In the genomic region with DNA sequence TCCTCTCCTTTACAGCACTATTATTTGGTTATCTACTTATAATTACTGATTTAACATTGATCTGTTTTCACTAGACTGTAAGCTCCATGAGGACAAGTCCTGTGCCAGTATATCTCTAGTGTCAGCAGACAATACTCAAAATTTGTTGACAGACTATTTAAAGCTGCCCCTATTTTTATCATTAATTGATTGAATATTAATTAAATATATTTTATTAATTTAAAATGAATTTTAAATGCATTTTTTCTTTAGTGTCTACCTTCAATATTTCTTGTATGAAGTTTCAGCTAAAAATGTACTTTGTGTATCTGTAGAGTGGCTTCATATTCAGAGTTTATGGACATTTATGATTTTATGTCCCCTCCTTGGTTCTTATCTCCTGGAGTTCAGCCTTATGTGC, we compare ENCODE assay signal across 36 cellular contexts. TPM values are rescaled to one million over a fixed set of nuclear protein-coding genes. Genes with fewer than 3 reads are reported as not detected.
"Had no signal": no experiment of that assay in that cellular context is flagged by ENCODE, and none has a peak within 500 bp of the region (broad histone marks: within the 10 kb centered on the region; RNA-seq: fewer than 3 reads in every experiment).

No MANE protein-coding gene starts in this region.

- H3K4me3 Mint-ChIP-seq: activated naive CD4-positive, alpha-beta T cell treated with anti-CD3 and anti-CD28 coated beads for 36 hours; activated naive CD4-positive, alpha-beta T cell treated with anti-CD3 and anti-CD28 coated beads, Interleukin-2, amount 10 ng/mL, durations not matched to agents 7 days and 5 days; activated naive CD4-positive, alpha-beta T cell treated with anti-CD3 and anti-CD28 coated beads, Interleukin-2, amount 50 U/mL, for 24 hours; activated naive CD8-positive, alpha-beta T cell; activated naive CD8-positive, alpha-beta T cell treated with anti-CD3 and anti-CD28 coated beads for 36 hours; activated naive CD8-positive, alpha-beta T cell treated with anti-CD3 and anti-CD28 coated beads, Interleukin-2, amount 10 ng/mL, durations not matched to agents 7 days and 5 days; activated naive CD8-positive, alpha-beta T cell treated with anti-CD3 and anti-CD28 coated beads, Interleukin-2, amount 50 U/mL, for 24 hours; activated T-cell treated with anti-CD3 and anti-CD28 coated beads, Interleukin-2, amount 50 U/mL, for 4 hours; activated T-cell treated with anti-CD3 and anti-CD28 coated beads, Interleukin-2, amount 50 U/mL, for 72 hours; activated T-helper 1 cell treated with anti-CD3 and anti-CD28 coated beads, Interleukin-12 subunit alpha, Interleukin-12 subunit beta, Interleukin-2, Interleukin-4 antibody, amounts not matched to agents 30 ng/mL and 10 ng/mL and 1 ng/mL, durations not matched to agents 14 hours and 24 hours and 36 hours; activated T-helper 17 cell treated with anti-CD3 and anti-CD28 coated beads, Interleukin-2, amount 50 U/mL, for 72 hours; brain; central memory CD8-positive, alpha-beta T cell had no signal

- H3K36me3 Mint-ChIP-seq: activated naive CD4-positive, alpha-beta T cell treated with anti-CD3 and anti-CD28 coated beads, Interleukin-2, amount 10 ng/mL, durations not matched to agents 7 days and 5 days; activated naive CD4-positive, alpha-beta T cell treated with anti-CD3 and anti-CD28 coated beads, Interleukin-2, amount 50 U/mL, for 24 hours; activated naive CD4-positive, alpha-beta T cell treated with anti-CD3 and anti-CD28 coated beads, Interleukin-2, amount 50 U/mL, for 72 hours; activated naive CD8-positive, alpha-beta T cell; activated naive CD8-positive, alpha-beta T cell treated with anti-CD3 and anti-CD28 coated beads for 36 hours; activated naive CD8-positive, alpha-beta T cell treated with anti-CD3 and anti-CD28 coated beads, Interleukin-2, amount 10 ng/mL, durations not matched to agents 7 days and 5 days; brain had no signal

- H3K9me3 ChIP-seq: adrenal gland, ascending aorta, body of pancreas, breast epithelium had no signal

- H3K36me3 ChIP-seq: ascending aorta, brain microvascular endothelial cell, breast epithelium, cardiac muscle cell had no signal

- H3K27me3 ChIP-seq: adrenal gland, ascending aorta, body of pancreas, brain microvascular endothelial cell, breast epithelium, cardiac muscle cell had no signal

- H3K4me1 Mint-ChIP-seq: activated naive CD4-positive, alpha-beta T cell treated with anti-CD3 and anti-CD28 coated beads, Interleukin-2, amount 10 ng/mL, durations not matched to agents 7 days and 5 days; activated naive CD4-positive, alpha-beta T cell treated with anti-CD3 and anti-CD28 coated beads, Interleukin-2, amount 50 U/mL, for 24 hours; activated naive CD8-positive, alpha-beta T cell treated with anti-CD3 and anti-CD28 coated beads for 36 hours; activated naive CD8-positive, alpha-beta T cell treated with anti-CD3 and anti-CD28 coated beads, Interleukin-2, amount 50 U/mL, for 24 hours; activated T-helper 17 cell treated with anti-CD3 and anti-CD28 coated beads, Interleukin-2, amount 50 U/mL, for 72 hours; central memory CD8-positive, alpha-beta T cell had no signal

- DNase-seq: activated effector memory CD4-positive, alpha-beta T cell treated with anti-CD3 and anti-CD28 coated beads, Interleukin-2, amount 50 U/mL, for 16 hours; activated effector memory CD4-positive, alpha-beta T cell treated with Interleukin-2 at 50 U/mL for 16 hours; activated gamma-delta T cell; activated gamma-delta T cell treated with Interleukin-2 at 50 U/mL for 16 hours; activated naive CD4-positive, alpha-beta T cell; activated naive CD4-positive, alpha-beta T cell treated with anti-CD3 and anti-CD28 coated beads for 36 hours; activated naive CD4-positive, alpha-beta T cell treated with anti-CD3 and anti-CD28 coated beads, Interleukin-2, amount 10 ng/mL, durations not matched to agents 7 days and 5 days; activated naive CD4-positive, alpha-beta T cell treated with anti-CD3 and anti-CD28 coated beads, Interleukin-2, amount 50 U/mL, for 16 hours; activated naive CD4-positive, alpha-beta T cell treated with Interleukin-2 at 50 U/mL for 16 hours; activated naive CD8-positive, alpha-beta T cell treated with anti-CD3 and anti-CD28 coated beads for 36 hours; activated naive CD8-positive, alpha-beta T cell treated with anti-CD3 and anti-CD28 coated beads, Interleukin-2, amount 10 ng/mL, durations not matched to agents 7 days and 5 days; activated naive CD8-positive, alpha-beta T cell treated with anti-CD3 and anti-CD28 coated beads, Interleukin-2, amount 50 U/mL, for 24 hours; activated T-cell treated with anti-CD3 and anti-CD28 coated beads, Interleukin-2, amount 50 U/mL, for 4 hours; activated T-cell treated with anti-CD3 and anti-CD28 coated beads, Interleukin-2, amount 50 U/mL, for 48 hours; activated T-cell treated with anti-CD3 and anti-CD28 coated beads, Interleukin-2, amount 50 U/mL, for 72 hours; adrenal gland; amniotic stem cell; amygdala; anterior cingulate cortex; aorta; body of pancreas; brain microvascular endothelial cell; caudate nucleus; central memory CD4-positive, alpha-beta T cell; cerebellar nuclear complex had no signal

- H3K27ac ChIP-seq: adrenal gland, ascending aorta, body of pancreas, brain microvascular endothelial cell, breast epithelium, cardiac muscle cell had no signal

- H3K4me3 ChIP-seq: adrenal gland, ascending aorta, body of pancreas, breast epithelium, cardiac muscle cell had no signal

- H3K9me3 Mint-ChIP-seq: activated naive CD4-positive, alpha-beta T cell treated with anti-CD3 and anti-CD28 coated beads for 36 hours; activated naive CD4-positive, alpha-beta T cell treated with anti-CD3 and anti-CD28 coated beads, Interleukin-2, amount 10 ng/mL, durations not matched to agents 7 days and 5 days; activated naive CD4-positive, alpha-beta T cell treated with anti-CD3 and anti-CD28 coated beads, Interleukin-2, amount 50 U/mL, for 24 hours; activated naive CD4-positive, alpha-beta T cell treated with anti-CD3 and anti-CD28 coated beads, Interleukin-2, amount 50 U/mL, for 72 hours; activated naive CD8-positive, alpha-beta T cell treated with anti-CD3 and anti-CD28 coated beads for 36 hours; activated naive CD8-positive, alpha-beta T cell treated with anti-CD3 and anti-CD28 coated beads, Interleukin-2, amount 10 ng/mL, durations not matched to agents 7 days and 5 days; activated naive CD8-positive, alpha-beta T cell treated with anti-CD3 and anti-CD28 coated beads, Interleukin-2, amount 50 U/mL, for 24 hours; activated T-cell treated with anti-CD3 and anti-CD28 coated beads, Interleukin-2, amount 50 U/mL, for 4 hours; activated T-cell treated with anti-CD3 and anti-CD28 coated beads, Interleukin-2, amount 50 U/mL, for 72 hours; activated T-helper 1 cell treated with anti-CD3 and anti-CD28 coated beads, Interleukin-12 subunit alpha, Interleukin-12 subunit beta, Interleukin-2, Interleukin-4 antibody, amounts not matched to agents 30 ng/mL and 10 ng/mL and 1 ng/mL, durations not matched to agents 14 hours and 24 hours and 36 hours; activated T-helper 17 cell treated with anti-CD3 and anti-CD28 coated beads, Interleukin-2, amount 50 U/mL, for 72 hours; activated T-helper 2 cell treated with anti-CD3 and anti-CD28 coated beads, Interferon-gamma antibody, Interleukin-2, Interleukin-4, amounts not matched to agents 10 μg/mL and 5 μg/mL and 100 μg/mL, durations not matched to agents 14 hours and 24 hours and 36 hours; brain; central memory CD8-positive, alpha-beta T cell had no signal

- H3K27ac Mint-ChIP-seq: activated naive CD4-positive, alpha-beta T cell treated with anti-CD3 and anti-CD28 coated beads for 36 hours; activated naive CD4-positive, alpha-beta T cell treated with anti-CD3 and anti-CD28 coated beads, Interleukin-2, amount 10 ng/mL, durations not matched to agents 7 days and 5 days; activated naive CD4-positive, alpha-beta T cell treated with anti-CD3 and anti-CD28 coated beads, Interleukin-2, amount 50 U/mL, for 24 hours; activated naive CD4-positive, alpha-beta T cell treated with anti-CD3 and anti-CD28 coated beads, Interleukin-2, amount 50 U/mL, for 72 hours; activated naive CD8-positive, alpha-beta T cell; activated naive CD8-positive, alpha-beta T cell treated with anti-CD3 and anti-CD28 coated beads for 36 hours; activated naive CD8-positive, alpha-beta T cell treated with anti-CD3 and anti-CD28 coated beads, Interleukin-2, amount 10 ng/mL, durations not matched to agents 7 days and 5 days; activated naive CD8-positive, alpha-beta T cell treated with anti-CD3 and anti-CD28 coated beads, Interleukin-2, amount 50 U/mL, for 24 hours; activated T-cell treated with anti-CD3 and anti-CD28 coated beads, Interleukin-2, amount 50 U/mL, for 72 hours; activated T-helper 1 cell treated with anti-CD3 and anti-CD28 coated beads, Interleukin-12 subunit alpha, Interleukin-12 subunit beta, Interleukin-2, Interleukin-4 antibody, amounts not matched to agents 30 ng/mL and 10 ng/mL and 1 ng/mL, durations not matched to agents 14 hours and 24 hours and 36 hours; activated T-helper 17 cell treated with anti-CD3 and anti-CD28 coated beads, Interleukin-2, amount 50 U/mL, for 72 hours; activated T-helper 2 cell treated with anti-CD3 and anti-CD28 coated beads, Interferon-gamma antibody, Interleukin-2, Interleukin-4, amounts not matched to agents 10 μg/mL and 5 μg/mL and 100 μg/mL, durations not matched to agents 14 hours and 24 hours and 36 hours; brain had no signal

- ATAC-seq: activated naive CD4-positive, alpha-beta T cell treated with anti-CD3 and anti-CD28 coated beads, Interleukin-2, amount 50 U/mL, for 72 hours; activated naive CD8-positive, alpha-beta T cell treated with anti-CD3 and anti-CD28 coated beads, Interleukin-2, amount 50 U/mL, for 24 hours; activated T-cell treated with anti-CD3 and anti-CD28 coated beads, Interleukin-2, amount 50 U/mL, for 4 hours; activated T-cell treated with anti-CD3 and anti-CD28 coated beads, Interleukin-2, amount 50 U/mL, for 72 hours; activated T-helper 17 cell treated with anti-CD3 and anti-CD28 coated beads, Interleukin-2, amount 50 U/mL, for 72 hours; body of pancreas had no signal

- H3K4me1 ChIP-seq: adrenal gland, ascending aorta, body of pancreas, breast epithelium had no signal

RNA-seq across cellular contexts. Expression of a gene that starts 26.4 kb away (rescaled TPM):
- total RNA-seq: activated naive CD4-positive, alpha-beta T cell treated with anti-CD3 and anti-CD28 coated beads for 36 hours; activated naive CD4-positive, alpha-beta T cell treated with anti-CD3 and anti-CD28 coated beads, Interleukin-2, amount 50 U/mL, for 72 hours; activated naive CD8-positive, alpha-beta T cell treated with anti-CD3 and anti-CD28 coated beads for 36 hours; activated naive CD8-positive, alpha-beta T cell treated with anti-CD3 and anti-CD28 coated beads, Interleukin-2, amount 10 ng/mL, durations not matched to agents 7 days and 5 days; activated T-helper 1 cell treated with anti-CD3 and anti-CD28 coated beads, Interleukin-12 subunit alpha, Interleukin-12 subunit beta, Interleukin-2, Interleukin-4 antibody, amounts not matched to agents 30 ng/mL and 10 ng/mL and 1 ng/mL, durations not matched to agents 14 hours and 24 hours and 36 hours; activated T-helper 17 cell treated with anti-CD3 and anti-CD28 coated beads, Interleukin-2, amount 50 U/mL, for 72 hours; activated T-helper 2 cell treated with anti-CD3 and anti-CD28 coated beads, Interferon-gamma antibody, Interleukin-2, Interleukin-4, amounts not matched to agents 10 μg/mL and 5 μg/mL and 100 μg/mL, durations not matched to agents 14 hours and 24 hours and 36 hours had no signal
